Comparison of ENCODE assay signal across 1 cellular context in the genomic region with DNA sequence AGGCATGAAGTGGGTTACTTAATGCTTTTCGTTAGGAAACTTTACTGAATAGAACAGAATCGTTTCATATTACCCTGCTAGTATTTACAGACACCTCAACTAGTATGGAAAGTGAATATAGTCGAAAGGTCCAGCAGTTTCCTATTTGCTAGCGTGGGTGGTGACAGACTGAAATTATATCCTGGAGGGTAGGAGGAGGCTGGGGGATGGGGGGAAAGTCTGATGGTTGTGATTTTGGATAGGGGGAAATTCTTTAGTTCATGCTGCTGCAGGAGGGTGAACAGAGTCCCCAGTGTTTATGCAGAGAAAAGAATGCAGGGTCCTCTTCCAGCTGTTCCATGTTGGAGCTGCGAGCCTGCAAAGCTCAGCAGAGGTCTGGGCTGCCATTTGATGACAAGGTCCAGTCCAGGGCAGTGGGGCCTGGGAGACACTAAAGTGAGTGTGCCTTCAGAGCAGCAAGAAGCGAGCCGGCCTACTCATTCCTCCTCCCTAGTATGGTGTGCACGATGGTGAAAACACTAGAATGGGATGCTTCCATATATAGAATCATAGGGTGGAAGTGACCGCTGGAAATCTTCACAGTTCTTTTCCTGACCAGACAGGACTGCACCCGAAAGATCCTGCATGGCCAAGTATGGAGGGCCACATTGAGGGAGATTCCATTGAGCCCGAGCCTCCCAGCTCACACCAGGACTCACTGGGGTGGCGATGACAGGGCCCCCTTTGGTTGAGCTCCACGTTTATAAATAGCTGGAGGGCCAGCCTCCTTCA.
TF ChIP-seq lines count a peak whose summit lies in the region.

No MANE protein-coding gene starts in this region.

TF ChIP-seq in GM23338, 12 proteins besides CTCF, POLR2A, EP300 and RAD21 (continued from another document):
- no peak for TF ChIP-seq ZNF462 (CRISPR knock-in tag; IDR thresholded peaks at IDR 0.05)
